8 cellular contexts compared by ENCODE assay signal in genomic region chr11:94134651-94135512, GRCh38. TPM values are rescaled to one million over a fixed set of nuclear protein-coding genes. Genes with fewer than 3 reads are reported as not detected.
DNase-seq lines count a peak whose midpoint lies in the region; ATAC-seq and TF ChIP-seq lines count a peak whose summit lies in the region.

No MANE protein-coding gene starts in this region.

- H3K4me1 ChIP-seq in tibial artery, result peaks cover 9 to 76% (median 61%) of the 10 kb centered on the region in 4 donors

- intact Hi-C loops in tibial artery (cut with DNase I; ENCODE audit: low total_unique reads), result no loop called here

- no peak for TF ChIP-seq CTCF in cardiac fibroblast (IDR thresholded peaks at IDR 0.05; ENCODE audit: low read depth, low read length)
- TF ChIP-seq CTCF in mesothelial cell of epicardium (IDR thresholded peaks at IDR 0.05; ENCODE audit: unreplicated experiment), result no peak
- TF ChIP-seq CTCF in tibial artery (IDR thresholded peaks at IDR 0.05), result no peak

- peak overlapping the region; percentile 98 for H3K27ac Mint-ChIP-seq in mesothelial cell of epicardium

- no peaks in the 10 kb centered on the region for H3K9me3 ChIP-seq in tibial artery

- DNase-seq in Ammon's horn (ENCODE audit: low spot score) (peak; percentile 65), NOMO-1 treated with DMSO at 0.1 percent for 48 hours (lab: John Stamatoyannopoulos, UW; ENCODE audit: unreplicated experiment) (peak; percentile 63), cardiac fibroblast (ENCODE audit: low read depth in 2 of 2) (peak; percentile 86 to 95), mesothelial cell of epicardium (ENCODE audit: low spot score in 2 of 2, unreplicated experiment in 2 of 2) (no peak), tibial artery (peak; percentile 89 to 93), NCI-H146 treated with DMSO at 0.1 percent for 48 hours (lab: John Stamatoyannopoulos, UW; ENCODE audit: unreplicated experiment) (no peak), NCI-H1930 (lab: John Stamatoyannopoulos, UW) (no peak)

- ATAC-seq in GM21381 (IDR thresholded peaks at IDR 0.05; ENCODE audit: unreplicated experiment), result peak; percentile 57

- no peaks in the 10 kb centered on the region for H3K27me3 ChIP-seq in tibial artery

- H3K4me3 ChIP-seq in cardiac fibroblast (replicated peaks in 1 of 2; ENCODE audit: low read depth in 2 of 2, low read length in 2 of 2) (peak overlapping the region in 1 of 2 donors; percentile 26), tibial artery (peak overlapping the region in 1 of 2 donors; percentile 2)

- peaks cover 1% of the 10 kb centered on the region for H3K36me3 Mint-ChIP-seq in mesothelial cell of epicardium

- no peaks in the 10 kb centered on the region for H3K9me3 Mint-ChIP-seq in mesothelial cell of epicardium

- H3K4me1 Mint-ChIP-seq in mesothelial cell of epicardium, result peaks cover 38% of the 10 kb centered on the region

- no peak overlapping the region for H3K4me3 Mint-ChIP-seq in mesothelial cell of epicardium

- H3K27me3 Mint-ChIP-seq in mesothelial cell of epicardium (ENCODE audit: low read depth), result no peaks in the 10 kb centered on the region

- no peaks in the 10 kb centered on the region for H3K36me3 ChIP-seq in tibial artery

- peak overlapping the region; percentile 80 to 86 for H3K27ac ChIP-seq in tibial artery

RNA-seq across cellular contexts. Expression of gene PANX1, which starts 6.2 kb away (rescaled TPM):
- total RNA-seq in mesothelial cell of epicardium, result 40.1 to 42.9 TPM (median 41.2 TPM) in 3 replicates

Comparison
In these comparisons a context has a peak if more than half of its experiments do, and no peak if none do; other contexts are left out.
1. DNase-seq: peak in Ammon's horn (single experiment), NOMO-1 treated with DMSO at 0.1 percent for 48 hours (single experiment), cardiac fibroblast (2 of 2) and tibial artery (2 of 2); none in mesothelial cell of epicardium (0 of 2), NCI-H146 treated with DMSO at 0.1 percent for 48 hours (single experiment) and NCI-H1930 (0 of 2).